9 cellular contexts compared by ENCODE assay signal in genomic region chr17:83080641-83081560, GRCh38. TPM values are rescaled to one million over a fixed set of nuclear protein-coding genes. Genes with fewer than 3 reads are reported as not detected.
DNase-seq lines count a peak whose midpoint lies in the region; ATAC-seq and TF ChIP-seq lines count a peak whose summit lies in the region.
"Had no signal": no experiment of that assay in that cellular context is flagged by ENCODE, and none has a peak within 500 bp of the region (broad histone marks: within the 10 kb centered on the region; RNA-seq: fewer than 3 reads in every experiment).

No MANE protein-coding gene starts in this region.

- WGBS in SK-N-SH (ENCODE audit: low lambda C conversion rate) = 6% methylated on average over 36 of the region's 126 CpGs
- WGBS in endodermal cell (ENCODE audit: insufficient coverage in 1 of 2, insufficient read length in 1 of 2), 2 experiments = 8 to 22% methylated on average over 18 to 126 of the region's 126 CpGs
- WGBS in thyroid gland, 2 donors = 0 to 8% methylated on average over 2 to 3 of the region's 126 CpGs

- H3K4me3 Mint-ChIP-seq in activated CD4-positive, alpha-beta T cell treated with anti-CD3 and anti-CD28 coated beads, Interleukin-2, amount 10 ng/mL, durations not matched to agents 7 days and 5 days = no peak overlapping the region
- peak overlapping the region; percentile 51 for H3K4me3 Mint-ChIP-seq in endodermal cell

- H3K4me3 ChIP-seq in SK-N-SH (ENCODE audit: low read depth in 2 of 2, low read length in 1 of 2) (peak overlapping the region; percentile 69 to 86), endodermal cell (ENCODE audit: low read length) (no peak overlapping the region), mucosa of stomach (ENCODE audit: low read length) (peak overlapping the region; percentile 37), thyroid gland (replicated peaks in 1 of 3) (peak overlapping the region; percentile 44 to 85 (median 69))

- H4K20me1 ChIP-seq in SK-N-SH (ENCODE audit: insufficient read depth) = peaks cover 45% of the 10 kb centered on the region

- intact Hi-C loops in thyroid gland (cut with DNase I) = no loop called here

- no peak for TF ChIP-seq CTCF in SK-N-SH (IDR thresholded peaks at IDR 0.05)
- no peak for TF ChIP-seq CTCF in endodermal cell (conservative IDR thresholded peaks at IDR 0.05)
- TF ChIP-seq CTCF in thyroid gland (IDR thresholded peaks at IDR 0.05) = no peak

- TF ChIP-seq RAD21 in SK-N-SH (IDR thresholded peaks at IDR 0.05; ENCODE audit: low read length) = no peak

- H3K27me3 ChIP-seq in SK-N-SH (ENCODE audit: insufficient read depth) (no peaks in the 10 kb centered on the region), endodermal cell (ENCODE audit: control insufficient read depth, insufficient read depth, low read length, poor library complexity, severe bottlenecking) (peaks cover 61% of the 10 kb centered on the region), mucosa of stomach (ENCODE audit: control insufficient read depth, insufficient read depth, low read length) (peaks cover 16% of the 10 kb centered on the region), thyroid gland (no peaks in the 10 kb centered on the region)

- H3K9ac ChIP-seq in SK-N-SH (peak overlapping the region; percentile 63), endodermal cell (ENCODE audit: extremely low read depth, low read length, poor library complexity, severe bottlenecking) (no peak overlapping the region), mucosa of stomach (ENCODE audit: low read length) (peak overlapping the region; percentile 68)

- H3K9me3 Mint-ChIP-seq in activated CD4-positive, alpha-beta T cell treated with anti-CD3 and anti-CD28 coated beads, Interleukin-2, amount 10 ng/mL, durations not matched to agents 7 days and 5 days = no peaks in the 10 kb centered on the region
- no peaks in the 10 kb centered on the region for H3K9me3 Mint-ChIP-seq in endodermal cell
- H3K9me3 Mint-ChIP-seq: activated naive CD4-positive, alpha-beta T cell treated with anti-CD3 and anti-CD28 coated beads, Interleukin-2, amount 50 U/mL, for 24 hours had no signal

- peaks cover 28% of the 10 kb centered on the region for H3K4me1 Mint-ChIP-seq in activated CD4-positive, alpha-beta T cell treated with anti-CD3 and anti-CD28 coated beads, Interleukin-2, amount 10 ng/mL, durations not matched to agents 7 days and 5 days
- peaks cover 4% of the 10 kb centered on the region for H3K4me1 Mint-ChIP-seq in endodermal cell

- H3K79me2 ChIP-seq in SK-N-SH (ENCODE audit: insufficient read depth) = peaks cover 46% of the 10 kb centered on the region

- no peak for ATAC-seq in SK-N-SH treated with all-trans-retinoic acid at 6 μM for 48 hours
- ATAC-seq in HG03521 (IDR thresholded peaks at IDR 0.05; ENCODE audit: unreplicated experiment) = no peak

- no peak for TF ChIP-seq EP300 in SK-N-SH (IDR thresholded peaks at IDR 0.05; ENCODE audit: borderline replicate concordance in 1 of 2, low read depth in 1 of 2, low read length in 1 of 2)

- peak; percentile 77 for DNase-seq in SK-N-SH
- peak; percentile 31 for DNase-seq in activated CD4-positive, alpha-beta T cell treated with anti-CD3 and anti-CD28 coated beads, Interleukin-2, amount 10 ng/mL, durations not matched to agents 7 days and 5 days
- DNase-seq in endodermal cell = peak; percentile 73
- peak; percentile 79 to 82 for DNase-seq in thyroid gland
- DNase-seq in mesenteric fat pad (ENCODE audit: low spot score) = no peak

- POLR2A ChIA-PET in SK-N-SH (lab: Yijun Ruan, JAX) = no interaction called here
- POLR2A ChIA-PET in activated CD4-positive, alpha-beta T cell treated with anti-CD3 and anti-CD28 coated beads, Interleukin-2, amount 10 ng/mL, durations not matched to agents 7 days and 5 days (lab: Charles Lee) = no interaction called here

- no peak overlapping the region for H2AFZ ChIP-seq in SK-N-SH (ENCODE audit: low read depth)

- no peak overlapping the region for H3K27ac Mint-ChIP-seq in activated CD4-positive, alpha-beta T cell treated with anti-CD3 and anti-CD28 coated beads, Interleukin-2, amount 10 ng/mL, durations not matched to agents 7 days and 5 days
- no peak overlapping the region for H3K27ac Mint-ChIP-seq in endodermal cell

- H3K4me1 ChIP-seq in SK-N-SH (ENCODE audit: control insufficient read depth in 1 of 2, insufficient read depth in 2 of 2, low read depth in 1 of 2, low read length in 1 of 2) (peaks cover 31 to 55% of the 10 kb centered on the region in 2 experiments), endodermal cell (ENCODE audit: control insufficient read depth, insufficient read depth, low read length) (no peaks in the 10 kb centered on the region), mucosa of stomach (ENCODE audit: control insufficient read depth, insufficient read depth, low read length) (peaks cover 51% of the 10 kb centered on the region), thyroid gland (peaks cover 40 to 69% of the 10 kb centered on the region in 2 donors)

- CTCF ChIA-PET in SK-N-SH (lab: Yijun Ruan, JAX) = no interaction called here
- CTCF ChIA-PET in activated CD4-positive, alpha-beta T cell treated with anti-CD3 and anti-CD28 coated beads, Interleukin-2, amount 10 ng/mL, durations not matched to agents 7 days and 5 days (lab: Charles Lee) = interaction anchor here (1.1 kb wide), 1 partner anchor 11 kb away, joined by 3 read pairs; no protein-coding TSS in a partner anchor

- H3K27ac ChIP-seq in SK-N-SH (ENCODE audit: low read depth in 2 of 2, low read length in 1 of 2) (no peak overlapping the region), endodermal cell (ENCODE audit: low read depth, low read length) (no peak overlapping the region), thyroid gland (peak overlapping the region; percentile 84 to 94 (median 92))

- H3K9me2 ChIP-seq in SK-N-SH = no peaks in the 10 kb centered on the region

- H3K36me3 Mint-ChIP-seq in activated CD4-positive, alpha-beta T cell treated with anti-CD3 and anti-CD28 coated beads, Interleukin-2, amount 10 ng/mL, durations not matched to agents 7 days and 5 days (ENCODE audit: low read depth) = no peaks in the 10 kb centered on the region
- H3K36me3 Mint-ChIP-seq in endodermal cell (ENCODE audit: low read depth) = no peaks in the 10 kb centered on the region
- H3K36me3 Mint-ChIP-seq: activated naive CD4-positive, alpha-beta T cell treated with anti-CD3 and anti-CD28 coated beads, Interleukin-2, amount 50 U/mL, for 24 hours had no signal

- peaks cover 31% of the 10 kb centered on the region for H3K27me3 Mint-ChIP-seq in activated CD4-positive, alpha-beta T cell treated with anti-CD3 and anti-CD28 coated beads, Interleukin-2, amount 10 ng/mL, durations not matched to agents 7 days and 5 days
- H3K27me3 Mint-ChIP-seq in endodermal cell (ENCODE audit: insufficient read depth) = peaks cover 44% of the 10 kb centered on the region

- H3K9me3 ChIP-seq in SK-N-SH (no peaks in the 10 kb centered on the region), endodermal cell (ENCODE audit: control insufficient read depth, low read length) (no peaks in the 10 kb centered on the region), mucosa of stomach (ENCODE audit: control insufficient read depth, low read length) (no peaks in the 10 kb centered on the region), thyroid gland (no peaks in the 10 kb centered on the region)

- H3F3A ChIP-seq in SK-N-SH (replicated peaks; ENCODE audit: insufficient read depth) = peaks cover 30% of the 10 kb centered on the region

- H3K4me2 ChIP-seq in SK-N-SH = peak overlapping the region; percentile 97

- H3K36me3 ChIP-seq in SK-N-SH (replicated peaks in 1 of 2; ENCODE audit: control insufficient read depth in 1 of 2, insufficient read depth in 2 of 2, low read length in 1 of 2) (peaks cover 6 to 8% of the 10 kb centered on the region in 2 experiments), endodermal cell (ENCODE audit: control insufficient read depth, insufficient read depth, low read length) (no peaks in the 10 kb centered on the region), mucosa of stomach (ENCODE audit: control insufficient read depth, insufficient read depth, low read length) (peaks cover 11% of the 10 kb centered on the region), thyroid gland (peaks cover 7 to 11% of the 10 kb centered on the region in 2 donors)

- peak in 1 of 2 donors; percentile 63 for TF ChIP-seq POLR2A in thyroid gland (IDR thresholded peaks at IDR 0.05)

TF ChIP-seq in SK-N-SH, 30 proteins besides CTCF, POLR2A, EP300 and RAD21 (continues in another document):
- TF ChIP-seq FOSL2 (IDR thresholded peaks at IDR 0.05; ENCODE audit: borderline replicate concordance, low read depth) = no peak
- TF ChIP-seq PBX3 (IDR thresholded peaks at IDR 0.05) = no peak

TF ChIP-seq in SK-N-SH treated with all-trans-retinoic acid at 6 μM for 48 hours, 23 proteins besides CTCF, POLR2A, EP300 and RAD21:
- TF ChIP-seq SNAI2 (CRISPR knock-in tag; IDR thresholded peaks at IDR 0.05) (no peak), ARNTL (CRISPR knock-in tag; IDR thresholded peaks at IDR 0.05; ENCODE audit: borderline replicate concordance, low read depth) (no peak), ZFP3 (CRISPR knock-in tag; IDR thresholded peaks at IDR 0.05) (no peak), BACH2 (CRISPR knock-in tag; IDR thresholded peaks at IDR 0.05; ENCODE audit: borderline replicate concordance) (no peak), ZNF565 (CRISPR knock-in tag; conservative IDR thresholded peaks at IDR 0.05; ENCODE audit: low read depth) (no peak), ZNF70 (CRISPR knock-in tag; IDR thresholded peaks at IDR 0.05) (no peak)
TF ChIP-seq in SK-N-SH treated with all-trans-retinoic acid at 6 μM for 48 hours: peak in this region for 0.

RNA-seq across cellular contexts. Expression of gene METRNL, which starts 1.5 kb away (rescaled TPM):
- polyA plus RNA-seq in SK-N-SH (2012; rRNA removed) = 50.8 and 75.5 TPM in 2 replicates
- 31.7 and 51.3 TPM in 2 replicates for polyA plus RNA-seq in SK-N-SH (2012; cell fraction: cytosol; rRNA removed)
- polyA plus RNA-seq in SK-N-SH (2012; cell fraction: nucleus; rRNA removed) = 56.5 and 122 TPM in 2 replicates
- 1 to 10 TPM; 2.1 to 2.2 TPM for total RNA-seq in activated CD4-positive, alpha-beta T cell treated with anti-CD3 and anti-CD28 coated beads, Interleukin-2, amount 10 ng/mL, durations not matched to agents 7 days and 5 days
- 10 to 100 TPM in 1 of 2 donors, 1 to 10 TPM in 1; 7.3 to 10.3 TPM for total RNA-seq in endodermal cell
- 17.8 TPM for polyA plus RNA-seq in endodermal cell (2013, experiment 1 of 2)
- 16.6 TPM for polyA plus RNA-seq in endodermal cell (2013, experiment 2 of 2)
- total RNA-seq in thyroid gland = 10 to 100 TPM; 57.5 to 89.7 (median 73.3) TPM
- total RNA-seq in mesenteric fat pad = 151 TPM

Comparison
In these comparisons a context has a peak if more than half of its experiments do, and no peak if none do; other contexts are left out.
1. H3K27ac ChIP-seq: peak in thyroid gland (3 of 3); none in SK-N-SH (0 of 2) and endodermal cell (single experiment).
2. RNA of gene METRNL, which starts 1.5 kb away (total RNA-seq): 151 TPM in mesenteric fat pad (single experiment) and 57.5 to 89.7 TPM in thyroid gland; 7.3 to 10.3 TPM in endodermal cell and 2.1 to 2.2 TPM in activated CD4-positive, alpha-beta T cell treated with anti-CD3 and anti-CD28 coated beads, Interleukin-2, amount 10 ng/mL, durations not matched to agents 7 days and 5 days; every median in the first group is over 4 times any median in the second.